Comparison of ENCODE assay signal across 10 cellular contexts in the genomic region with DNA sequence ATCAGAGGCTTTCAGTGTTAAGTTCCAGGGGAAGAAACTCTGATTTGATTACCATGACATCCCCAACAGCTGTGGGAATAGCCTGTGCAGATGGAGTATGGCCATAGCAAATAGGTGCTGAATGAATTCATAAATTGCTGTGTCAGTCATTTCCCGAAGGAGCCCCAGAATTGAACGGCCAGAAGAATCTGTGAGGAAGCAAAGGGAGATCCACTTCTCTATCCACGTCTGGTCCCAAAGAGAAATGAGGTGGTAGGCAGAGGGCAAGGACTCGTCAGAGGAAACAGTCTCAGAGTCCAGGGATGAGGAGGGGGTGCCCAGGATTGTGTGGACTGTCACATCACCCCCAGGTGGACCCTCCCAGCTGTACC. TPM values are rescaled to one million over a fixed set of nuclear protein-coding genes. Genes with fewer than 3 reads are reported as not detected.
DNase-seq lines count a peak whose midpoint lies in the region; ATAC-seq, FAIRE-seq and TF ChIP-seq lines count a peak whose summit lies in the region.
"Had no signal": no experiment of that assay in that cellular context is flagged by ENCODE, and none has a peak within 500 bp of the region (broad histone marks: within the 10 kb centered on the region; RNA-seq: fewer than 3 reads in every experiment).

No MANE protein-coding gene starts in this region.

- H3K27ac ChIP-seq in right atrium auricular region: peak overlapping the region; percentile 89 to 90

- peaks cover 41% of the 10 kb centered on the region for H3K27me3 Mint-ChIP-seq in neural crest cell (ENCODE audit: low read depth)

- H3K27me3 ChIP-seq in right atrium auricular region: no peaks in the 10 kb centered on the region

- intact Hi-C loops in Right ventricle myocardium inferior (cut with DNase I): loop anchor here (10.0 kb wide), 2 partner anchors 342 to 442 kb away; no protein-coding TSS in a partner anchor

- peaks cover 5% of the 10 kb centered on the region for H3K36me3 ChIP-seq in right atrium auricular region

- ATAC-seq in Right ventricle myocardium inferior: no peak

- H3K27ac Mint-ChIP-seq in neural crest cell (ENCODE audit: unreplicated experiment): no peak overlapping the region

- H3K4me3 ChIP-seq in right atrium auricular region: peak overlapping the region; percentile 79 to 80
- peak overlapping the region; percentile 93 for H3K4me3 ChIP-seq in choroid plexus epithelial cell (ENCODE audit: low read depth, low read length)

- no peak for TF ChIP-seq POLR2A in H54 (IDR thresholded peaks at IDR 0.05; ENCODE audit: low read depth, low read length)

- H3K4me3 Mint-ChIP-seq in neural crest cell: peak overlapping the region; percentile 88

- FAIRE-seq in H54 (lab: Jason Lieb, UNC): no peak

- no peak for TF ChIP-seq CTCF in right atrium auricular region (IDR thresholded peaks at IDR 0.05)
- TF ChIP-seq CTCF in choroid plexus epithelial cell (conservative IDR thresholded peaks at IDR 0.05; ENCODE audit: low read depth, low read length): no peak
- TF ChIP-seq CTCF in neural crest cell (conservative IDR thresholded peaks at IDR 0.05): no peak

- no peaks in the 10 kb centered on the region for H3K9me3 Mint-ChIP-seq in neural crest cell

- H3K4me1 Mint-ChIP-seq in neural crest cell: peaks cover 30% of the 10 kb centered on the region

- DNase-seq in right atrium auricular region (ENCODE audit: low spot score) (no peak), Right ventricle myocardium inferior (ENCODE audit: missing footprints) (no peak), choroid plexus epithelial cell (ENCODE audit: low read depth) (no peak), neural crest cell (ENCODE audit: low read depth, low spot score) (no peak), NCI-H226 (no peak), putamen (ENCODE audit: low spot score) (no peak), NCI-H82 (lab: John Stamatoyannopoulos, UW) (no peak), H54 (ENCODE audit: insufficient read length, low spot score) (no peak)
- DNase-seq: NCI-H2171; stimulated activated naive CD4-positive, alpha-beta T cell treated with Interleukin-2 at 50 U/mL for 16 hours had no signal

- H3K9me3 ChIP-seq in right atrium auricular region: no peaks in the 10 kb centered on the region

- H3K4me1 ChIP-seq in right atrium auricular region: peaks cover 0 to 84% of the 10 kb centered on the region in 2 donors

- no peaks in the 10 kb centered on the region for H3K36me3 Mint-ChIP-seq in neural crest cell (ENCODE audit: low read depth)

RNA-seq across cellular contexts. Expression of a gene that starts 3.1 kb away (rescaled TPM):
- 10 to 100 TPM; 21.9 to 35.8 TPM for total RNA-seq in right atrium auricular region
- total RNA-seq in Right ventricle myocardium inferior: 31.5 TPM
- 28.9 and 31.2 TPM in 2 replicates for total RNA-seq in neural crest cell
